Comparison of ENCODE assay signal across 11 cellular contexts in genomic region chr12:122851820-122852219, GRCh38. TPM values are rescaled to one million over a fixed set of nuclear protein-coding genes. Genes with fewer than 3 reads are reported as not detected.
DNase-seq lines count a peak whose midpoint lies in the region; TF ChIP-seq lines count a peak whose summit lies in the region.
"Had no signal": no experiment of that assay in that cellular context is flagged by ENCODE, and none has a peak within 500 bp of the region (broad histone marks: within the 10 kb centered on the region; RNA-seq: fewer than 3 reads in every experiment).

No MANE protein-coding gene starts in this region.

- no peaks in the 10 kb centered on the region for H3K9me3 Mint-ChIP-seq in brain
- H3K9me3 Mint-ChIP-seq in activated T-helper 2 cell treated with anti-CD3 and anti-CD28 coated beads, Interferon-gamma antibody, Interleukin-2, Interleukin-4, amounts not matched to agents 10 μg/mL and 5 μg/mL and 100 μg/mL, durations not matched to agents 14 hours and 24 hours and 36 hours = no peaks in the 10 kb centered on the region
- H3K9me3 Mint-ChIP-seq: dendritic cell treated with granulocyte-macrophage colony-stimulating factor and Interleukin-4, amounts not matched to agents 40 ng/mL and 50 ng/mL, for 4 days had no signal

- peaks cover 10% of the 10 kb centered on the region for H3K4me1 Mint-ChIP-seq in brain
- H3K4me1 Mint-ChIP-seq in activated T-helper 2 cell treated with anti-CD3 and anti-CD28 coated beads, Interferon-gamma antibody, Interleukin-2, Interleukin-4, amounts not matched to agents 10 μg/mL and 5 μg/mL and 100 μg/mL, durations not matched to agents 14 hours and 24 hours and 36 hours (ENCODE audit: low read depth) = no peaks in the 10 kb centered on the region

- TF ChIP-seq CTCF in brain (conservative IDR thresholded peaks at IDR 0.05) = no peak

- intact Hi-C loops in activated T-helper 2 cell treated with anti-CD3 and anti-CD28 coated beads, Interferon-gamma antibody, Interleukin-2, Interleukin-4, amounts not matched to agents 10 μg/mL and 5 μg/mL and 100 μg/mL, durations not matched to agents 14 hours and 24 hours and 36 hours (cut with micrococcal nuclease) = no loop called here

- peaks cover 12% of the 10 kb centered on the region for H3K36me3 Mint-ChIP-seq in brain
- peaks cover 2% of the 10 kb centered on the region for H3K36me3 Mint-ChIP-seq in activated T-helper 2 cell treated with anti-CD3 and anti-CD28 coated beads, Interferon-gamma antibody, Interleukin-2, Interleukin-4, amounts not matched to agents 10 μg/mL and 5 μg/mL and 100 μg/mL, durations not matched to agents 14 hours and 24 hours and 36 hours (ENCODE audit: low read depth)

- no peaks in the 10 kb centered on the region for H3K27me3 Mint-ChIP-seq in brain
- H3K27me3 Mint-ChIP-seq in activated T-helper 2 cell treated with anti-CD3 and anti-CD28 coated beads, Interferon-gamma antibody, Interleukin-2, Interleukin-4, amounts not matched to agents 10 μg/mL and 5 μg/mL and 100 μg/mL, durations not matched to agents 14 hours and 24 hours and 36 hours (ENCODE audit: low read depth) = no peaks in the 10 kb centered on the region
- H3K27me3 Mint-ChIP-seq: dendritic cell treated with granulocyte-macrophage colony-stimulating factor and Interleukin-4, amounts not matched to agents 40 ng/mL and 50 ng/mL, for 4 days had no signal

- DNase-seq in HK-2 (ENCODE audit: unreplicated experiment) (peak; percentile 76), hepatic stellate cell (ENCODE audit: low spot score) (peak; percentile 95), SIG-M5 (lab: John Stamatoyannopoulos, UW) (no peak), NCI-H146 (lab: John Stamatoyannopoulos, UW) (no peak)
- no peak for DNase-seq in activated naive CD4-positive, alpha-beta T cell treated with anti-CD3 and anti-CD28 coated beads, Interleukin-2, amount 50 U/mL, for 16 hours
- DNase-seq in activated T-helper 2 cell treated with anti-CD3 and anti-CD28 coated beads, Interferon-gamma antibody, Interleukin-2, Interleukin-4, amounts not matched to agents 10 μg/mL and 5 μg/mL and 100 μg/mL, durations not matched to agents 14 hours and 24 hours and 36 hours (ENCODE audit: low spot score) = no peak
- DNase-seq: NCI-H1092 treated with DMSO at 0.1 percent for 48 hours, SHP77 treated with DMSO at 0.1 percent for 48 hours had no signal

- H3K27ac Mint-ChIP-seq in brain = peak overlapping the region in 3 of 5 experiments; percentile 76 to 91 (median 87)
- H3K27ac Mint-ChIP-seq in activated T-helper 2 cell treated with anti-CD3 and anti-CD28 coated beads, Interferon-gamma antibody, Interleukin-2, Interleukin-4, amounts not matched to agents 10 μg/mL and 5 μg/mL and 100 μg/mL, durations not matched to agents 14 hours and 24 hours and 36 hours = no peak overlapping the region
- H3K27ac Mint-ChIP-seq: dendritic cell treated with granulocyte-macrophage colony-stimulating factor and Interleukin-4, amounts not matched to agents 40 ng/mL and 50 ng/mL, for 4 days had no signal

- H3K27ac ChIP-seq in temporal lobe (ENCODE audit: low read depth, low read length) = peak overlapping the region; percentile 92

- H3K4me3 Mint-ChIP-seq in brain = no peak overlapping the region
- H3K4me3 Mint-ChIP-seq in activated T-helper 2 cell treated with anti-CD3 and anti-CD28 coated beads, Interferon-gamma antibody, Interleukin-2, Interleukin-4, amounts not matched to agents 10 μg/mL and 5 μg/mL and 100 μg/mL, durations not matched to agents 14 hours and 24 hours and 36 hours (ENCODE audit: low read depth) = no peak overlapping the region
- H3K4me3 Mint-ChIP-seq: dendritic cell treated with granulocyte-macrophage colony-stimulating factor and Interleukin-4, amounts not matched to agents 40 ng/mL and 50 ng/mL, for 4 days had no signal

RNA-seq across cellular contexts. Expression of gene HIP1R, which starts 16.6 kb away (rescaled TPM):
- 66.9 TPM for polyA plus RNA-seq in brain (ENCODE audit: insufficient read depth, low read depth, low replicate concordance)
- total RNA-seq in temporal lobe = 75.7 TPM
- total RNA-seq in activated T-helper 2 cell treated with anti-CD3 and anti-CD28 coated beads, Interferon-gamma antibody, Interleukin-2, Interleukin-4, amounts not matched to agents 10 μg/mL and 5 μg/mL and 100 μg/mL, durations not matched to agents 14 hours and 24 hours and 36 hours = 28.8 and 29.0 TPM in 2 replicates

RNA-seq across cellular contexts. Expression of gene VPS37B, which starts 44.1 kb away (rescaled TPM):
- polyA plus RNA-seq in brain (ENCODE audit: insufficient read depth, low read depth, low replicate concordance) = 17.2 TPM
- 21.9 TPM for total RNA-seq in temporal lobe
- total RNA-seq in activated T-helper 2 cell treated with anti-CD3 and anti-CD28 coated beads, Interferon-gamma antibody, Interleukin-2, Interleukin-4, amounts not matched to agents 10 μg/mL and 5 μg/mL and 100 μg/mL, durations not matched to agents 14 hours and 24 hours and 36 hours = 11.5 and 11.7 TPM in 2 replicates

Comparison
In these comparisons a context has a peak if more than half of its experiments do, and no peak if none do; other contexts are left out.
1. DNase-seq: peak in HK-2 (single experiment) and hepatic stellate cell (single experiment); none in activated naive CD4-positive, alpha-beta T cell treated with anti-CD3 and anti-CD28 coated beads, Interleukin-2, amount 50 U/mL, for 16 hours (single experiment), activated T-helper 2 cell treated with anti-CD3 and anti-CD28 coated beads, Interferon-gamma antibody, Interleukin-2, Interleukin-4, amounts not matched to agents 10 μg/mL and 5 μg/mL and 100 μg/mL, durations not matched to agents 14 hours and 24 hours and 36 hours (single experiment), SIG-M5 (single experiment) and NCI-H146 (single experiment).